In the genomic region with DNA sequence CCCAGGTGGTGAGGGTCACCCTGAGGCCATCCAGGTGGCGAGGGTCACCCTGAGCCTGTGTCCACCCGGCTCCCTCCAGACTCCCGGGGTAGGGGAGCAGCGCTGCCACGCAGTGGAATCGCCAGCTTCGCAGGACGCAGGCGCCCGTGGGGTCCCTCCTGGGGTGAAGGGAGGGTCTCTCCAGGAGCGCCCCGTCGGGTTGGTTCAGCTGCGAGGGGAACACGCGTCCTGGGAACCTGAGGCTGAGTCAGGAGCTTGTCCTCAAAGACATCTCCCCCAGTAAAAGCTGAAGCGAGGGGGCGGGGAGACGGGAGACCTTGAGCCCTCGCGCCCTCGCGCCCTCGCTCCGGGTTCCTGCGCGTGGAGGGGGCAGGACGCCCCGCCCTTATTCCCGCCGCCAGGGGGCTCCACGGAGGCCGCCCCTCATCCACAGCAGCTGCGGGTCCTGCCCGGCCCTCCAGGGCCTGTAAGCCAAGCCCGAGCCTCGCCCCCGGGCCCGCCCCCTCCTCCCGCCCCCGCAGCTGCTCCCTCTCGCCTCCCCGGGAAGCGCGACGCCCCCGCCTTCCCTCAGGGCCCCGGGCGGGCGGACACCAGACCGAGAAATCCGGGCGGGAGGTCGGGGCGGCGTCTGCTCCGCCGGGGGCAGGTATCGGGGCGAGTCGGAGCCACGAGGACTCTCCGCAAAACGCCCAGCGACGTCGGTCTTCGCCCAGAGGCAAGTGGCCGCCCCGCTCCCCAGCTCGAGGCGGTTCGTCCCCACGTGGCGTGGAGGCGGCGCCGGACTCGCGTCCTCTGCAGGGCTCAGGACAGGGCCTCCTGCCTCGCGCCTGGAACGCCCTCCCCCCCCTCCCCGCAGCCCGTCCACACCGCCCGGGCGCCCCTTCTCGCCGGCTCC, we compare ENCODE assay signal across 8 cellular contexts. TPM values are rescaled to one million over a fixed set of nuclear protein-coding genes. Genes with fewer than 3 reads are reported as not detected.
DNase-seq lines count a peak whose midpoint lies in the region; ATAC-seq, FAIRE-seq and TF ChIP-seq lines count a peak whose summit lies in the region.

No MANE protein-coding gene starts in this region.

- no peak overlapping the region for H3K27ac ChIP-seq in astrocyte (ENCODE audit: low read depth, low read length)

- H3K36me3 ChIP-seq in astrocyte (ENCODE audit: insufficient read depth, low read length), result no peaks in the 10 kb centered on the region

- H3K9me3 Mint-ChIP-seq in activated naive CD4-positive, alpha-beta T cell treated with anti-CD3 and anti-CD28 coated beads, Interleukin-2, amount 10 ng/mL, durations not matched to agents 7 days and 5 days, result peaks cover 25% of the 10 kb centered on the region
- H3K9me3 Mint-ChIP-seq in astrocyte (ENCODE audit: unreplicated experiment) (peaks cover 36% of the 10 kb centered on the region), type B pancreatic cell (peaks cover 18% of the 10 kb centered on the region)

- no peak overlapping the region for H3K4me3 ChIP-seq in astrocyte (ENCODE audit: insufficient read depth, low read depth, low read length)

- peaks cover 43% of the 10 kb centered on the region for H3K27me3 Mint-ChIP-seq in activated naive CD4-positive, alpha-beta T cell treated with anti-CD3 and anti-CD28 coated beads, Interleukin-2, amount 10 ng/mL, durations not matched to agents 7 days and 5 days
- H3K27me3 Mint-ChIP-seq in astrocyte (ENCODE audit: low read depth, unreplicated experiment), result peaks cover 24% of the 10 kb centered on the region
- peaks cover 59% of the 10 kb centered on the region for H3K27me3 Mint-ChIP-seq in type B pancreatic cell

- H3K9ac ChIP-seq in astrocyte (ENCODE audit: low read length), result no peak overlapping the region

- H3K4me2 ChIP-seq in astrocyte (ENCODE audit: low read length), result no peak overlapping the region

- ATAC-seq in GM21717 (IDR thresholded peaks at IDR 0.05; ENCODE audit: unreplicated experiment), result no peak
- no peak for ATAC-seq in HG02884 (IDR thresholded peaks at IDR 0.05; ENCODE audit: unreplicated experiment)
- ATAC-seq in GM18511 (IDR thresholded peaks at IDR 0.05; ENCODE audit: unreplicated experiment), result no peak

- peak; percentile 29 for DNase-seq in activated naive CD4-positive, alpha-beta T cell treated with Interleukin-2 at 50 U/mL for 16 hours
- no peak for DNase-seq in activated naive CD4-positive, alpha-beta T cell treated with anti-CD3 and anti-CD28 coated beads, Interleukin-2, amount 10 ng/mL, durations not matched to agents 7 days and 5 days
- no peak for DNase-seq in astrocyte (ENCODE audit: low read depth)
- DNase-seq in left kidney (ENCODE audit: low read depth, low spot score), result peak; percentile 68
- DNase-seq in type B pancreatic cell (ENCODE audit: extremely low spot score, unreplicated experiment), result no peak

- TF ChIP-seq CTCF in astrocyte (IDR thresholded peaks at IDR 0.05; ENCODE audit: insufficient read depth, low read depth, low read length), result no peak
- TF ChIP-seq CTCF in type B pancreatic cell (conservative IDR thresholded peaks at IDR 0.05), result peak; percentile 70

- peaks cover 13% of the 10 kb centered on the region for H3K36me3 Mint-ChIP-seq in activated naive CD4-positive, alpha-beta T cell treated with anti-CD3 and anti-CD28 coated beads, Interleukin-2, amount 10 ng/mL, durations not matched to agents 7 days and 5 days
- H3K36me3 Mint-ChIP-seq in astrocyte (ENCODE audit: low read depth, unreplicated experiment), result peaks cover 2% of the 10 kb centered on the region
- no peaks in the 10 kb centered on the region for H3K36me3 Mint-ChIP-seq in type B pancreatic cell

- H3K27me3 ChIP-seq in astrocyte (ENCODE audit: insufficient read depth, low read length), result peaks cover 7% of the 10 kb centered on the region

- H3K9me3 ChIP-seq in astrocyte (ENCODE audit: insufficient read depth, low read depth, low read length), result peaks cover 3% of the 10 kb centered on the region

- no peak overlapping the region for H3K4me3 Mint-ChIP-seq in activated naive CD4-positive, alpha-beta T cell treated with anti-CD3 and anti-CD28 coated beads, Interleukin-2, amount 10 ng/mL, durations not matched to agents 7 days and 5 days
- H3K4me3 Mint-ChIP-seq in astrocyte (ENCODE audit: unreplicated experiment) (no peak overlapping the region), type B pancreatic cell (no peak overlapping the region)

- no peak overlapping the region for H3K27ac Mint-ChIP-seq in activated naive CD4-positive, alpha-beta T cell treated with anti-CD3 and anti-CD28 coated beads, Interleukin-2, amount 10 ng/mL, durations not matched to agents 7 days and 5 days
- H3K27ac Mint-ChIP-seq in astrocyte (ENCODE audit: unreplicated experiment), result no peak overlapping the region
- H3K27ac Mint-ChIP-seq in type B pancreatic cell, result no peak overlapping the region

- CTCF ChIA-PET in activated naive CD4-positive, alpha-beta T cell treated with anti-CD3 and anti-CD28 coated beads, Interleukin-2, amount 10 ng/mL, durations not matched to agents 7 days and 5 days (lab: Charles Lee), result interaction anchor here (1.0 to 1.9 kb wide), 2 partner anchors 10 to 47 kb away, joined by 3 to 10 read pairs; no protein-coding TSS in a partner anchor

- H3K79me2 ChIP-seq in astrocyte (ENCODE audit: insufficient read depth, low read length), result no peaks in the 10 kb centered on the region

- H4K20me1 ChIP-seq in astrocyte (ENCODE audit: insufficient read depth, low read length), result no peaks in the 10 kb centered on the region

- peaks cover 3% of the 10 kb centered on the region for H3K4me1 Mint-ChIP-seq in activated naive CD4-positive, alpha-beta T cell treated with anti-CD3 and anti-CD28 coated beads, Interleukin-2, amount 10 ng/mL, durations not matched to agents 7 days and 5 days
- no peaks in the 10 kb centered on the region for H3K4me1 Mint-ChIP-seq in astrocyte (ENCODE audit: low read depth, unreplicated experiment)
- no peaks in the 10 kb centered on the region for H3K4me1 Mint-ChIP-seq in type B pancreatic cell (ENCODE audit: unreplicated experiment)

- H3K4me1 ChIP-seq in astrocyte (ENCODE audit: insufficient read depth, low read length), result no peaks in the 10 kb centered on the region

- no peak for FAIRE-seq in astrocyte (lab: Jason Lieb, UNC)

- peak overlapping the region; percentile 26 for H2AFZ ChIP-seq in astrocyte (ENCODE audit: low read depth, low read length)

RNA-seq across cellular contexts. Expression of a gene that starts 22.8 kb away (rescaled TPM):
- total RNA-seq in astrocyte (15.1 and 15.5 TPM in 2 replicates), type B pancreatic cell (ENCODE audit: low replicate concordance) (36.7 and 58.6 TPM in 2 replicates)

RNA-seq across cellular contexts. Expression of a gene that starts 29.2 kb away (rescaled TPM):
- total RNA-seq in astrocyte (not detected in 2 replicates), type B pancreatic cell (ENCODE audit: low replicate concordance) (0.10 TPM in 1 of 2 replicates, not detected in the other)

Comparison
In these comparisons a context has a peak if more than half of its experiments do, and no peak if none do; other contexts are left out.
1. DNase-seq: peak in activated naive CD4-positive, alpha-beta T cell treated with Interleukin-2 at 50 U/mL for 16 hours (single experiment) and left kidney (single experiment); none in activated naive CD4-positive, alpha-beta T cell treated with anti-CD3 and anti-CD28 coated beads, Interleukin-2, amount 10 ng/mL, durations not matched to agents 7 days and 5 days (single experiment), astrocyte (single experiment) and type B pancreatic cell (single experiment).